Comparison of ENCODE assay signal across 15 cellular contexts in genomic region chr1:228151526-228151925, GRCh38. TPM values are rescaled to one million over a fixed set of nuclear protein-coding genes. Genes with fewer than 3 reads are reported as not detected.
DNase-seq lines count a peak whose midpoint lies in the region; ATAC-seq, FAIRE-seq and TF ChIP-seq lines count a peak whose summit lies in the region.
"Had no signal": no experiment of that assay in that cellular context is flagged by ENCODE, and none has a peak within 500 bp of the region (broad histone marks: within the 10 kb centered on the region; RNA-seq: fewer than 3 reads in every experiment).

No MANE protein-coding gene starts in this region.

- no peak for FAIRE-seq in HepG2 (lab: Jason Lieb, UNC)
- FAIRE-seq in small intestine (lab: Jason Lieb, UNC) = no peak

- H3K79me2 ChIP-seq in HepG2 (ENCODE audit: insufficient read depth, low read length) = peaks cover 6% of the 10 kb centered on the region

- no TSS peak for BruUV-seq in HepG2 (replicated peaks; lab: Mats Ljungman, UMichigan)

- 80% methylated on average over 1 of the region's 6 CpGs for WGBS in HepG2 (ENCODE audit: low lambda C conversion rate)
- WGBS in right lobe of liver (ENCODE audit: insufficient coverage, low coverage, low lambda C conversion rate, missing lambda C conversion rate) = 80% methylated on average over 3 of the region's 6 CpGs
- WGBS in aorta, 2 donors = 77 to 83% methylated on average over 6 of the region's 6 CpGs
- 79 to 86% (median 81%) methylated on average over 5 to 6 of the region's 6 CpGs for WGBS in small intestine, 3 donors

- POLR2A ChIA-PET in HepG2 (lab: Yijun Ruan, JAX) = interaction anchor here (1.8 to 7.9 kb wide), 4 partner anchors 9 to 41 kb away, joined by 4 to 72 read pairs (median 14); partner anchors contain the start of genes GUK1 and IBA57

- no peak for TF ChIP-seq RAD21 in HepG2 (CRISPR knock-in tag; IDR thresholded peaks at IDR 0.05)

- no peak for DNase-seq in HepG2 (ENCODE audit: low spot score)
- no peak for DNase-seq in right lobe of liver
- peak in 7 of 10 donors; percentile 20 to 46 (median 35) for DNase-seq in dorsolateral prefrontal cortex
- no peak for DNase-seq in nephron progenitor cell
- peak; percentile 48 to 53 for DNase-seq in aorta
- DNase-seq in occipital lobe (lab: John Stamatoyannopoulos, UW) = no peak
- DNase-seq in NOMO-1 (lab: John Stamatoyannopoulos, UW; ENCODE audit: unreplicated experiment in 2 of 2) = no peak
- no peak for DNase-seq in small intestine
- DNase-seq: activated naive CD4-positive, alpha-beta T cell; glutamatergic neuron; GOT3; midbrain; SHP77 had no signal

- no peak for ATAC-seq in HepG2
- ATAC-seq in right lobe of liver = no peak
- ATAC-seq in aorta (ENCODE audit: low FRiP score) = no peak

- H3K9me3 ChIP-seq in HepG2 (ENCODE audit: low read length) = no peaks in the 10 kb centered on the region
- H3K9me3 ChIP-seq in right lobe of liver = no peaks in the 10 kb centered on the region
- no peaks in the 10 kb centered on the region for H3K9me3 ChIP-seq in aorta (ENCODE audit: control insufficient read depth, low read length)
- no peaks in the 10 kb centered on the region for H3K9me3 ChIP-seq in small intestine (ENCODE audit: control insufficient read depth, low read depth)

- peak overlapping the region; percentile 94 for H3K27ac Mint-ChIP-seq in nephron progenitor cell
- H3K27ac Mint-ChIP-seq: dendritic cell treated with granulocyte-macrophage colony-stimulating factor and Interleukin-4, amounts not matched to agents 40 ng/mL and 50 ng/mL, for 4 days had no signal

- no peaks in the 10 kb centered on the region for H3K27me3 Mint-ChIP-seq in nephron progenitor cell (ENCODE audit: low read depth, poor library complexity)
- H3K27me3 Mint-ChIP-seq: dendritic cell treated with granulocyte-macrophage colony-stimulating factor and Interleukin-4, amounts not matched to agents 40 ng/mL and 50 ng/mL, for 4 days had no signal

- no peaks in the 10 kb centered on the region for H3K36me3 Mint-ChIP-seq in nephron progenitor cell (ENCODE audit: low read depth)

- in situ Hi-C loops in HepG2 (cut with HindIII; ENCODE audit: extremely low pct_ligation_motif_present, low pct_unique_long_range_greater_than_20kb) = no loop called here

- H2AFZ ChIP-seq in HepG2 (ENCODE audit: low read length) = no peak overlapping the region

- no peak for TF ChIP-seq POLR2A in HepG2 (IDR thresholded peaks at IDR 0.05; ENCODE audit: insufficient read depth in 1 of 2, low read depth in 2 of 2, low read length in 2 of 2)
- TF ChIP-seq POLR2A in right lobe of liver (IDR thresholded peaks at IDR 0.05) = no peak

- H3K4me3 ChIP-seq in HepG2 (replicated peaks in 1 of 3; ENCODE audit: insufficient read depth in 1 of 3, low read depth in 2 of 3, low read length in 3 of 3) (peak overlapping the region in 1 of 3 experiments; percentile 78; a peak in 2 of 6 replicates), right lobe of liver (no peak overlapping the region), dorsolateral prefrontal cortex (peak overlapping the region in 42 of 59 donors; percentile 37 to 76 (median 58)), aorta (ENCODE audit: low read length in 2 of 2) (no peak overlapping the region), small intestine (ENCODE audit: low read depth in 1 of 2, low read length in 2 of 2) (no peak overlapping the region)
- H3K4me3 ChIP-seq: smooth muscle cell had no signal

- peaks cover 16% of the 10 kb centered on the region for H3K4me1 Mint-ChIP-seq in nephron progenitor cell

- no peak for TF ChIP-seq EP300 in HepG2 (IDR thresholded peaks at IDR 0.05; ENCODE audit: low read depth in 2 of 2, low read length in 2 of 2)
- TF ChIP-seq EP300 in HepG2 (CRISPR knock-in tag; IDR thresholded peaks at IDR 0.05; ENCODE audit: borderline replicate concordance) = no peak

- H3K27me3 ChIP-seq in HepG2 (ENCODE audit: control insufficient read depth in 1 of 2, insufficient read depth in 2 of 2, low read length in 2 of 2) = no peaks in the 10 kb centered on the region
- no peaks in the 10 kb centered on the region for H3K27me3 ChIP-seq in right lobe of liver
- H3K27me3 ChIP-seq in dorsolateral prefrontal cortex = no peaks in the 10 kb centered on the region
- no peaks in the 10 kb centered on the region for H3K27me3 ChIP-seq in aorta (ENCODE audit: control insufficient read depth in 1 of 2, insufficient read depth in 2 of 2, low read length in 1 of 2)
- H3K27me3 ChIP-seq in small intestine (ENCODE audit: control insufficient read depth in 2 of 2, insufficient read depth in 2 of 2, low read length in 2 of 2) = no peaks in the 10 kb centered on the region

- H3K9me3 Mint-ChIP-seq in nephron progenitor cell = no peaks in the 10 kb centered on the region
- H3K9me3 Mint-ChIP-seq: dendritic cell treated with granulocyte-macrophage colony-stimulating factor and Interleukin-4, amounts not matched to agents 40 ng/mL and 50 ng/mL, for 4 days had no signal

- CTCF ChIA-PET in HepG2 (lab: Yijun Ruan, JAX; ENCODE audit: low intra/inter-chr PET ratio, low total read pairs) = no interaction called here

- H3K36me3 ChIP-seq in HepG2 (replicated peaks in 1 of 2; ENCODE audit: control insufficient read depth in 1 of 2, insufficient read depth in 2 of 2, low read length in 2 of 2) (peaks cover 0 to 6% of the 10 kb centered on the region in 2 experiments; a peak in 1 of 5 replicates), right lobe of liver (peaks cover 0 to 9% (median under 1%) of the 10 kb centered on the region in 4 donors), aorta (ENCODE audit: control insufficient read depth in 1 of 2, insufficient read depth in 2 of 2, low read length in 1 of 2) (no peaks in the 10 kb centered on the region), small intestine (ENCODE audit: control insufficient read depth in 2 of 2, insufficient read depth in 2 of 2, low read length in 2 of 2) (peaks cover 4 to 7% of the 10 kb centered on the region in 2 donors)

- peak overlapping the region; percentile 96 for H3K4me2 ChIP-seq in HepG2 (ENCODE audit: low read depth, low read length)
- H3K4me2 ChIP-seq: smooth muscle cell had no signal

- peaks cover under 1% of the 10 kb centered on the region; the same call in 1 of the 2 replicates for H4K20me1 ChIP-seq in HepG2 (ENCODE audit: insufficient read depth, low read length)

- peak overlapping the region; percentile 77; the same call in 1 of the 2 replicates for H3K9ac ChIP-seq in HepG2 (ENCODE audit: insufficient read depth, low read depth, low read length)

- peaks cover 34% of the 10 kb centered on the region for H3K4me1 ChIP-seq in HepG2 (ENCODE audit: insufficient read depth, low read length)
- H3K4me1 ChIP-seq in right lobe of liver = no peaks in the 10 kb centered on the region
- no peaks in the 10 kb centered on the region for H3K4me1 ChIP-seq in aorta (ENCODE audit: control insufficient read depth in 1 of 2, insufficient read depth in 2 of 2, low read length in 2 of 2)
- no peaks in the 10 kb centered on the region for H3K4me1 ChIP-seq in small intestine (ENCODE audit: control insufficient read depth in 2 of 2, insufficient read depth in 1 of 2, low read depth in 1 of 2, low read length in 1 of 2)

- TF ChIP-seq CTCF in HepG2 (CRISPR knock-in tag; IDR thresholded peaks at IDR 0.05) (no peak), right lobe of liver (IDR thresholded peaks at IDR 0.05) (no peak), dorsolateral prefrontal cortex (IDR thresholded peaks at IDR 0.05 in 54 of 56, conservative IDR thresholded peaks at IDR 0.05 in 2 of 56; ENCODE audit: low read depth in 1 of 56, partially characterized antibody in 56 of 56) (no peak), nephron progenitor cell (IDR thresholded peaks at IDR 0.05) (no peak)

- intact Hi-C loops in HepG2 (cut with micrococcal nuclease; ENCODE audit: unreplicated experiment) (no loop called here), right lobe of liver (cut with DNase I) (no loop called here), dorsolateral prefrontal cortex (cut with DNase I) (no loop called here), aorta (cut with DNase I) (no loop called here)

- no peak overlapping the region for H3K4me3 Mint-ChIP-seq in nephron progenitor cell
- H3K4me3 Mint-ChIP-seq: dendritic cell treated with granulocyte-macrophage colony-stimulating factor and Interleukin-4, amounts not matched to agents 40 ng/mL and 50 ng/mL, for 4 days had no signal

- H3K27ac ChIP-seq in HepG2 (ENCODE audit: extremely low read length, insufficient read depth, low read length) = no peak overlapping the region
- no peak overlapping the region for H3K27ac ChIP-seq in right lobe of liver
- peak overlapping the region in 54 of 59 donors; percentile 34 to 98 (median 93) for H3K27ac ChIP-seq in dorsolateral prefrontal cortex
- H3K27ac ChIP-seq in aorta (ENCODE audit: low read depth in 1 of 2, low read length in 2 of 2) = no peak overlapping the region
- H3K27ac ChIP-seq in small intestine (ENCODE audit: low read depth in 1 of 2, low read length in 1 of 2) = no peak overlapping the region

RNA-seq across cellular contexts. Expression of gene GJC2, which starts 1.8 kb away (rescaled TPM):
- total RNA-seq in HepG2 (2016; rRNA removed; fragmentation: Illumina TruSeq; extraction: Trizol) (1.6 and 3.8 TPM in 2 replicates), right lobe of liver (under 1 TPM in 5 of 6 experiments, not detected in 1; 0.12 to 0.44 (median 0.16) TPM), dorsolateral prefrontal cortex (10 to 100 TPM in 112 of 120 experiments, 1 to 10 TPM in 8; 6.4 to 80.4 (median 20.6) TPM), aorta (1 to 10 TPM; 4.3 to 4.5 TPM), occipital lobe (1.1 TPM)
- total RNA-seq in HepG2 (2016; cell fraction: cytosol; rRNA removed; fragmentation: Illumina TruSeq; extraction: Trizol; ENCODE audit: low read depth) = 0.79 and 1.0 TPM in 2 replicates
- 1.5 and 3.8 TPM in 2 replicates for total RNA-seq in HepG2 (2016; cell fraction: insoluble cytoplasmic fraction; rRNA removed; fragmentation: Illumina TruSeq; extraction: Trizol)
- total RNA-seq in HepG2 (2016; cell fraction: membrane; rRNA removed; fragmentation: Illumina TruSeq; extraction: Trizol) = 1.4 and 2.0 TPM in 2 replicates
- 2.3 and 2.4 TPM in 2 replicates for total RNA-seq in HepG2 (2016; cell fraction: nucleus; rRNA removed; fragmentation: Illumina TruSeq; extraction: Trizol)
- polyA plus RNA-seq in HepG2 (2011; rRNA removed) (1.6 and 2.5 TPM in 2 replicates), aorta (under 1 TPM; 0.50 to 0.87 TPM), small intestine (1 to 10 TPM in 1 of 3 donors, under 1 TPM in 1, not detected in 1; 0.27 to 1.4 TPM)
- polyA plus RNA-seq in HepG2 (2011; cell fraction: cytosol; rRNA removed) = 1.4 and 3.3 TPM in 2 replicates
- 3.1 and 3.8 TPM in 2 replicates for polyA plus RNA-seq in HepG2 (2011; cell fraction: nucleus; rRNA removed)
- 2.5 and 2.9 TPM in 2 replicates for polyA plus RNA-seq in HepG2 (2012)
- 0.48 and 0.51 TPM in 2 replicates for polyA plus RNA-seq in HepG2 (2016; cell fraction: cytosol; fragmentation: Illumina TruSeq; extraction: Trizol; ENCODE audit: low read depth)
- polyA plus RNA-seq in HepG2 (2016; cell fraction: insoluble cytoplasmic fraction; fragmentation: Illumina TruSeq; extraction: Trizol; ENCODE audit: low read depth) = 1.7 and 1.8 TPM in 2 replicates
- 1.2 and 1.3 TPM in 2 replicates for polyA plus RNA-seq in HepG2 (2016; cell fraction: membrane; fragmentation: Illumina TruSeq; extraction: Trizol; ENCODE audit: low read depth)
- 3.1 and 3.7 TPM in 2 replicates for polyA plus RNA-seq in HepG2 (2016; cell fraction: nucleus; fragmentation: Illumina TruSeq; extraction: Trizol; ENCODE audit: insufficient read depth, low read depth)
- polyA minus RNA-seq in HepG2 (2011; rRNA and poly(A)+ RNA removed; ENCODE audit: low replicate concordance) = 0.65 and 7.9 TPM in 2 replicates
- 2.4 and 5.1 TPM in 2 replicates for polyA minus RNA-seq in HepG2 (2011; cell fraction: cytosol; rRNA and poly(A)+ RNA removed)
- polyA minus RNA-seq in HepG2 (2011; cell fraction: nucleus; rRNA and poly(A)+ RNA removed) = 2.4 and 2.7 TPM in 2 replicates
- total RNA-seq: smooth muscle cell had no signal

RNA-seq across cellular contexts. Expression of gene GUK1, which starts 11.4 kb away (rescaled TPM):
- total RNA-seq in HepG2 (2016; rRNA removed; fragmentation: Illumina TruSeq; extraction: Trizol) (82.7 and 116 TPM in 2 replicates), right lobe of liver (100 to 1,000 TPM in 4 of 6 experiments, 10 to 100 TPM in 2; 78.0 to 235 (median 108) TPM), dorsolateral prefrontal cortex (100 to 1,000 TPM; 226 to 417 (median 315) TPM), aorta (100 to 1,000 TPM; 247 to 248 TPM), occipital lobe (91.6 TPM)
- total RNA-seq in HepG2 (2016; cell fraction: cytosol; rRNA removed; fragmentation: Illumina TruSeq; extraction: Trizol; ENCODE audit: low read depth) = 772 and 776 TPM in 2 replicates
- total RNA-seq in HepG2 (2016; cell fraction: insoluble cytoplasmic fraction; rRNA removed; fragmentation: Illumina TruSeq; extraction: Trizol) = 78.9 and 120 TPM in 2 replicates
- total RNA-seq in HepG2 (2016; cell fraction: membrane; rRNA removed; fragmentation: Illumina TruSeq; extraction: Trizol) = 448 and 476 TPM in 2 replicates
- 51.4 and 56.9 TPM in 2 replicates for total RNA-seq in HepG2 (2016; cell fraction: nucleus; rRNA removed; fragmentation: Illumina TruSeq; extraction: Trizol)
- polyA plus RNA-seq in HepG2 (2011; rRNA removed) (154 and 205 TPM in 2 replicates), aorta (100 to 1,000 TPM; 660 to 973 TPM), small intestine (100 to 1,000 TPM; 401 to 595 (median 519) TPM)
- 228 and 301 TPM in 2 replicates for polyA plus RNA-seq in HepG2 (2011; cell fraction: cytosol; rRNA removed)
- 387 and 492 TPM in 2 replicates for polyA plus RNA-seq in HepG2 (2011; cell fraction: nucleus; rRNA removed)
- polyA plus RNA-seq in HepG2 (2012) = 58.4 and 85.4 TPM in 2 replicates
- 764 and 775 TPM in 2 replicates for polyA plus RNA-seq in HepG2 (2016; cell fraction: cytosol; fragmentation: Illumina TruSeq; extraction: Trizol; ENCODE audit: low read depth)
- polyA plus RNA-seq in HepG2 (2016; cell fraction: insoluble cytoplasmic fraction; fragmentation: Illumina TruSeq; extraction: Trizol; ENCODE audit: low read depth) = 78.9 and 87.4 TPM in 2 replicates
- polyA plus RNA-seq in HepG2 (2016; cell fraction: membrane; fragmentation: Illumina TruSeq; extraction: Trizol; ENCODE audit: low read depth) = 402 and 423 TPM in 2 replicates
- 119 and 120 TPM in 2 replicates for polyA plus RNA-seq in HepG2 (2016; cell fraction: nucleus; fragmentation: Illumina TruSeq; extraction: Trizol; ENCODE audit: insufficient read depth, low read depth)
- 81.2 and 86.5 TPM in 2 replicates for polyA minus RNA-seq in HepG2 (2011; rRNA and poly(A)+ RNA removed; ENCODE audit: low replicate concordance)
- polyA minus RNA-seq in HepG2 (2011; cell fraction: cytosol; rRNA and poly(A)+ RNA removed) = 31.2 and 41.7 TPM in 2 replicates
- polyA minus RNA-seq in HepG2 (2011; cell fraction: nucleus; rRNA and poly(A)+ RNA removed) = 52.1 and 60.5 TPM in 2 replicates

RNA-seq across cellular contexts. Expression of gene IBA57, which starts 14.1 kb away (rescaled TPM):
- 9.7 and 10.2 TPM in 2 replicates for total RNA-seq in HepG2 (2016; rRNA removed; fragmentation: Illumina TruSeq; extraction: Trizol)
- total RNA-seq in HepG2 (2016; cell fraction: cytosol; rRNA removed; fragmentation: Illumina TruSeq; extraction: Trizol; ENCODE audit: low read depth) = 0.81 and 1.6 TPM in 2 replicates
- 8.3 and 9.2 TPM in 2 replicates for total RNA-seq in HepG2 (2016; cell fraction: insoluble cytoplasmic fraction; rRNA removed; fragmentation: Illumina TruSeq; extraction: Trizol)
- total RNA-seq in HepG2 (2016; cell fraction: membrane; rRNA removed; fragmentation: Illumina TruSeq; extraction: Trizol) = 2.3 and 3.6 TPM in 2 replicates
- total RNA-seq in HepG2 (2016; cell fraction: nucleus; rRNA removed; fragmentation: Illumina TruSeq; extraction: Trizol) = 3.8 and 4.7 TPM in 2 replicates
- 2.3 and 4.2 TPM in 2 replicates for polyA plus RNA-seq in HepG2 (2011; rRNA removed)
- polyA plus RNA-seq in HepG2 (2011; cell fraction: cytosol; rRNA removed) = 1.7 and 3.8 TPM in 2 replicates
- 3.6 and 5.6 TPM in 2 replicates for polyA plus RNA-seq in HepG2 (2011; cell fraction: nucleus; rRNA removed)
- 2.1 and 2.8 TPM in 2 replicates for polyA plus RNA-seq in HepG2 (2012)
- 0.59 and 1.2 TPM in 2 replicates for polyA plus RNA-seq in HepG2 (2016; cell fraction: cytosol; fragmentation: Illumina TruSeq; extraction: Trizol; ENCODE audit: low read depth)
- 7.5 and 7.6 TPM in 2 replicates for polyA plus RNA-seq in HepG2 (2016; cell fraction: insoluble cytoplasmic fraction; fragmentation: Illumina TruSeq; extraction: Trizol; ENCODE audit: low read depth)
- 2.2 and 2.3 TPM in 2 replicates for polyA plus RNA-seq in HepG2 (2016; cell fraction: membrane; fragmentation: Illumina TruSeq; extraction: Trizol; ENCODE audit: low read depth)
- 4.3 and 5.9 TPM in 2 replicates for polyA plus RNA-seq in HepG2 (2016; cell fraction: nucleus; fragmentation: Illumina TruSeq; extraction: Trizol; ENCODE audit: insufficient read depth, low read depth)
- polyA minus RNA-seq in HepG2 (2011; rRNA and poly(A)+ RNA removed; ENCODE audit: low replicate concordance) = 2.7 and 11.4 TPM in 2 replicates
- polyA minus RNA-seq in HepG2 (2011; cell fraction: cytosol; rRNA and poly(A)+ RNA removed) = 3.1 and 4.6 TPM in 2 replicates
- 3.7 and 5.7 TPM in 2 replicates for polyA minus RNA-seq in HepG2 (2011; cell fraction: nucleus; rRNA and poly(A)+ RNA removed)
- total RNA-seq in right lobe of liver = 1 to 10 TPM; 5.1 to 8.0 (median 6.1) TPM
- total RNA-seq in dorsolateral prefrontal cortex = 10 to 100 TPM in 55 of 120 experiments, 1 to 10 TPM in 65; 6.6 to 16.0 (median 9.7) TPM
- total RNA-seq in aorta = 10 to 100 TPM in 1 of 2 donors, 1 to 10 TPM in 1; 7.8 to 11.1 TPM
- polyA plus RNA-seq in aorta = 1 to 10 TPM in 1 of 2 donors, under 1 TPM in 1; 0.95 to 1.8 TPM
- total RNA-seq in occipital lobe = 4.2 TPM
- polyA plus RNA-seq in small intestine = 1 to 10 TPM; 2.0 to 7.1 (median 4.9) TPM

RNA-seq across cellular contexts. Expression of gene MRPL55, which starts 42.4 kb away (rescaled TPM):
- total RNA-seq in HepG2 (2016; rRNA removed; fragmentation: Illumina TruSeq; extraction: Trizol) (92.9 and 97.9 TPM in 2 replicates), right lobe of liver (10 to 100 TPM; 24.2 to 75.9 (median 38.0) TPM), dorsolateral prefrontal cortex (10 to 100 TPM; 31.4 to 79.7 (median 54.4) TPM), aorta (10 to 100 TPM; 27.4 to 35.4 TPM), occipital lobe (24.8 TPM)
- total RNA-seq in HepG2 (2016; cell fraction: cytosol; rRNA removed; fragmentation: Illumina TruSeq; extraction: Trizol; ENCODE audit: low read depth) = 49.0 and 60.3 TPM in 2 replicates
- total RNA-seq in HepG2 (2016; cell fraction: insoluble cytoplasmic fraction; rRNA removed; fragmentation: Illumina TruSeq; extraction: Trizol) = 86.6 and 104 TPM in 2 replicates
- total RNA-seq in HepG2 (2016; cell fraction: membrane; rRNA removed; fragmentation: Illumina TruSeq; extraction: Trizol) = 54.0 and 72.4 TPM in 2 replicates
- total RNA-seq in HepG2 (2016; cell fraction: nucleus; rRNA removed; fragmentation: Illumina TruSeq; extraction: Trizol) = 52.4 and 56.0 TPM in 2 replicates
- polyA plus RNA-seq in HepG2 (2011; rRNA removed) (58.6 and 74.8 TPM in 2 replicates), aorta (100 to 1,000 TPM in 1 of 2 donors, 10 to 100 TPM in 1; 41.8 to 152 TPM), small intestine (100 to 1,000 TPM in 2 of 3 donors, 10 to 100 TPM in 1; 87.3 to 148 (median 106) TPM)
- 43.3 and 107 TPM in 2 replicates for polyA plus RNA-seq in HepG2 (2011; cell fraction: cytosol; rRNA removed)
- polyA plus RNA-seq in HepG2 (2011; cell fraction: nucleus; rRNA removed) = 195 and 229 TPM in 2 replicates
- polyA plus RNA-seq in HepG2 (2012) = 31.6 and 40.6 TPM in 2 replicates
- polyA plus RNA-seq in HepG2 (2016; cell fraction: cytosol; fragmentation: Illumina TruSeq; extraction: Trizol; ENCODE audit: low read depth) = 37.6 and 50.2 TPM in 2 replicates
- 96.5 and 99.2 TPM in 2 replicates for polyA plus RNA-seq in HepG2 (2016; cell fraction: insoluble cytoplasmic fraction; fragmentation: Illumina TruSeq; extraction: Trizol; ENCODE audit: low read depth)
- polyA plus RNA-seq in HepG2 (2016; cell fraction: membrane; fragmentation: Illumina TruSeq; extraction: Trizol; ENCODE audit: low read depth) = 41.3 and 57.8 TPM in 2 replicates
- polyA plus RNA-seq in HepG2 (2016; cell fraction: nucleus; fragmentation: Illumina TruSeq; extraction: Trizol; ENCODE audit: insufficient read depth, low read depth) = 81.1 and 106 TPM in 2 replicates
- polyA minus RNA-seq in HepG2 (2011; rRNA and poly(A)+ RNA removed; ENCODE audit: low replicate concordance) = 52.6 and 85.2 TPM in 2 replicates
- polyA minus RNA-seq in HepG2 (2011; cell fraction: cytosol; rRNA and poly(A)+ RNA removed) = 25.1 and 31.5 TPM in 2 replicates
- polyA minus RNA-seq in HepG2 (2011; cell fraction: nucleus; rRNA and poly(A)+ RNA removed) = 29.2 and 32.2 TPM in 2 replicates

RNA-seq across cellular contexts. Expression of gene C1orf35, which starts 48.4 kb away (rescaled TPM):
- total RNA-seq in HepG2 (2016; rRNA removed; fragmentation: Illumina TruSeq; extraction: Trizol) (14.2 and 19.3 TPM in 2 replicates), right lobe of liver (1 to 10 TPM; 3.4 to 6.3 (median 5.2) TPM), dorsolateral prefrontal cortex (10 to 100 TPM; 10.3 to 25.9 (median 17.7) TPM), aorta (10 to 100 TPM in 1 of 2 donors, 1 to 10 TPM in 1; 7.9 to 11.4 TPM), occipital lobe (4.1 TPM)
- 3.6 and 3.9 TPM in 2 replicates for total RNA-seq in HepG2 (2016; cell fraction: cytosol; rRNA removed; fragmentation: Illumina TruSeq; extraction: Trizol; ENCODE audit: low read depth)
- 12.7 and 19.3 TPM in 2 replicates for total RNA-seq in HepG2 (2016; cell fraction: insoluble cytoplasmic fraction; rRNA removed; fragmentation: Illumina TruSeq; extraction: Trizol)
- total RNA-seq in HepG2 (2016; cell fraction: membrane; rRNA removed; fragmentation: Illumina TruSeq; extraction: Trizol) = 5.2 and 7.7 TPM in 2 replicates
- total RNA-seq in HepG2 (2016; cell fraction: nucleus; rRNA removed; fragmentation: Illumina TruSeq; extraction: Trizol) = 10.2 and 14.8 TPM in 2 replicates
- polyA plus RNA-seq in HepG2 (2011; rRNA removed) (8.1 and 8.8 TPM in 2 replicates), aorta (10 to 100 TPM in 1 of 2 donors, 1 to 10 TPM in 1; 3.6 to 36.2 TPM), small intestine (10 to 100 TPM; 15.4 to 18.1 (median 16.0) TPM)
- 5.5 and 9.0 TPM in 2 replicates for polyA plus RNA-seq in HepG2 (2011; cell fraction: cytosol; rRNA removed)
- polyA plus RNA-seq in HepG2 (2011; cell fraction: nucleus; rRNA removed) = 34.5 and 36.2 TPM in 2 replicates
- polyA plus RNA-seq in HepG2 (2012) = 6.8 and 7.0 TPM in 2 replicates
- polyA plus RNA-seq in HepG2 (2016; cell fraction: cytosol; fragmentation: Illumina TruSeq; extraction: Trizol; ENCODE audit: low read depth) = 2.9 and 3.3 TPM in 2 replicates
- 14.4 and 15.4 TPM in 2 replicates for polyA plus RNA-seq in HepG2 (2016; cell fraction: insoluble cytoplasmic fraction; fragmentation: Illumina TruSeq; extraction: Trizol; ENCODE audit: low read depth)
- 4.2 TPM in 2 replicates for polyA plus RNA-seq in HepG2 (2016; cell fraction: membrane; fragmentation: Illumina TruSeq; extraction: Trizol; ENCODE audit: low read depth)
- polyA plus RNA-seq in HepG2 (2016; cell fraction: nucleus; fragmentation: Illumina TruSeq; extraction: Trizol; ENCODE audit: insufficient read depth, low read depth) = 35.0 and 36.9 TPM in 2 replicates
- 3.9 and 4.2 TPM in 2 replicates for polyA minus RNA-seq in HepG2 (2011; rRNA and poly(A)+ RNA removed; ENCODE audit: low replicate concordance)
- 1.2 and 2.6 TPM in 2 replicates for polyA minus RNA-seq in HepG2 (2011; cell fraction: cytosol; rRNA and poly(A)+ RNA removed)
- 2.7 and 3.4 TPM in 2 replicates for polyA minus RNA-seq in HepG2 (2011; cell fraction: nucleus; rRNA and poly(A)+ RNA removed)

Comparison
In these comparisons a context has a peak if more than half of its experiments do, and no peak if none do; other contexts are left out.
1. DNase-seq: peak in dorsolateral prefrontal cortex (7 of 10) and aorta (2 of 2); none in HepG2 (single experiment), right lobe of liver (0 of 3), nephron progenitor cell (single experiment), occipital lobe (single experiment), NOMO-1 (0 of 2) and small intestine (single experiment).
2. H3K27ac ChIP-seq: peak in dorsolateral prefrontal cortex (54 of 59); none in HepG2 (single experiment), right lobe of liver (0 of 3), aorta (0 of 2) and small intestine (0 of 2).
3. H3K4me3 ChIP-seq: peak in dorsolateral prefrontal cortex (42 of 59); none in right lobe of liver (0 of 3), aorta (0 of 2) and small intestine (0 of 2).